In the genomic region with DNA sequence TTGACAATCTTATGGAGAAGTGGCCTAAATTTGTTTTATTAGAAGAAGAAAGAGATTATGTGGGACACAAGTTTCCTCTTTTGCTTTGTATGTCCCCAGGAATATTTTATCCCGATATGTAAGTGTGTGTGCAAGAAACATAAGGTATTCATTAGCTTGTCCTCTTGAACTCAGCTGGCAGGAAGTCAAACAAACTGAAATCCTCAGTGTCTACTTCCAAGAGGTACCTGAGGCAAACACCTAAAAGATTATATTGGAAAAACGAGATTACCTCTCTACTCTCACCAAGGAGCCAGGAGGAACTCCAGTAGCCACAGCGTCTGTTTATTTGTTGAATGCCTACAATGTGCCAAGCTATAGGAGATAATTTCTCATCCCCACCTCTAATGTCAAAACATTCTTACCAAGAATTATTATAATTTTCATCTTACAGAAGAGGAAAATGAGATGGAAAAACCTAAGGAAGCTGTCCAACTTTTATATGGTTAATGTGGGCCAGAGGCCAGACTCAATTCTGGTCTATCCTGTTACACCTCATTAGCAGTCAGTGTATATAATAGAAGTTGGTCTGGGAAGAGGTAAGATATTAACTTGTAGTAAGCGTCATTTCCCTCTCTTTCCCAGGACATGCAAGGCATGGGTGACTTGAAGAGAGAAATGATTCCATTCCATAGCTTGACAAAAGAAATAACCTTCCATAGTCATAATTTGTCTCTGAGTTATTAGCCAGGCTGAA, we compare ENCODE assay signal across 18 cellular contexts.
DNase-seq lines count a peak whose midpoint lies in the region; ATAC-seq, FAIRE-seq and TF ChIP-seq lines count a peak whose summit lies in the region.
"Had no signal": no experiment of that assay in that cellular context is flagged by ENCODE, and none has a peak within 500 bp of the region (broad histone marks: within the 10 kb centered on the region; RNA-seq: fewer than 3 reads in every experiment).

No MANE protein-coding gene starts in this region.

- H3K4me3 Mint-ChIP-seq in nephron: peak overlapping the region in 1 of 3 experiments; percentile 11
- H3K4me3 Mint-ChIP-seq: H9, IgD-negative memory B cell had no signal

- no peaks in the 10 kb centered on the region for H3K27me3 Mint-ChIP-seq in nephron (ENCODE audit: low read depth)

- no peak for TF ChIP-seq CTCF in nephron (IDR thresholded peaks at IDR 0.05; ENCODE audit: unreplicated experiment in 3 of 3)

- ATAC-seq in GM18858 (IDR thresholded peaks at IDR 0.05; ENCODE audit: unreplicated experiment): no peak

- no peaks in the 10 kb centered on the region for H3K9me3 Mint-ChIP-seq in nephron
- H3K9me3 Mint-ChIP-seq: H9 had no signal

- FAIRE-seq in GM12891 (lab: Jason Lieb, UNC): peak; percentile 26
- FAIRE-seq in RCC 7860 (lab: Jason Lieb, UNC): peak; percentile 62
- FAIRE-seq: G401.6 had no signal

- no peaks in the 10 kb centered on the region for H3K36me3 Mint-ChIP-seq in nephron (ENCODE audit: low read depth)
- H3K36me3 Mint-ChIP-seq: IgD-negative memory B cell had no signal

- H3K4me1 Mint-ChIP-seq in nephron: peaks cover 12% of the 10 kb centered on the region

- DNase-seq in GM12891 (ENCODE audit: insufficient read length, low spot score): no peak
- no peak for DNase-seq in RCC 7860 (ENCODE audit: low spot score)
- DNase-seq in fibroblast of gingiva (ENCODE audit: low read depth): peak; percentile 7
- no peak for DNase-seq in ecto neural progenitor cell (ENCODE audit: low spot score)
- no peak for DNase-seq in T1000 (lab: John Stamatoyannopoulos, UW)
- DNase-seq: AML-193, H9, Karpas-422, MG63, NCI-H1092, NCI-H2081 treated with DMSO at 0.1 percent for 48 hours, NCI-H226, NCI-H524, SJCRH30 had no signal

- H3K27ac Mint-ChIP-seq in nephron: peak overlapping the region; percentile 79 to 97 (median 94)
- H3K27ac Mint-ChIP-seq: H9, IgD-negative memory B cell had no signal

- TF ChIP-seq POLR2A in GM12891 (IDR thresholded peaks at IDR 0.05; ENCODE audit: low read depth, low read length): no peak

TF ChIP-seq in GM12891, 5 proteins besides CTCF, POLR2A, EP300 and RAD21:
- no peak for TF ChIP-seq POU2F2 (IDR thresholded peaks at IDR 0.05; ENCODE audit: low read depth, low read length)
- no peak for TF ChIP-seq SPI1 (IDR thresholded peaks at IDR 0.05; ENCODE audit: low read depth, low read length)
- TF ChIP-seq PAX5 (IDR thresholded peaks at IDR 0.05; ENCODE audit: insufficient read depth, low read length, severe bottlenecking): no peak
- TF ChIP-seq POLR2AphosphoS5 (IDR thresholded peaks at IDR 0.05; ENCODE audit: low read depth, low read length): no peak
- TF ChIP-seq TAF1 (IDR thresholded peaks at IDR 0.05; ENCODE audit: low read depth, low read length): no peak
TF ChIP-seq in GM12891: peak in this region for 0.
